ENCODE assay signal across 10 cellular contexts in genomic region chr11:117300301-117300700, GRCh38. TPM values are rescaled to one million over a fixed set of nuclear protein-coding genes. Genes with fewer than 3 reads are reported as not detected.
DNase-seq lines count a peak whose midpoint lies in the region; FAIRE-seq and TF ChIP-seq lines count a peak whose summit lies in the region.
"Had no signal": no experiment of that assay in that cellular context is flagged by ENCODE, and none has a peak within 500 bp of the region (broad histone marks: within the 10 kb centered on the region; RNA-seq: fewer than 3 reads in every experiment).

No MANE protein-coding gene starts in this region.

- peak overlapping the region in 1 of 2 donors; percentile 35 for H3K27ac ChIP-seq in coronary artery
- H3K27ac ChIP-seq in kidney (ENCODE audit: low read depth in 2 of 2, low read length in 2 of 2), result peak overlapping the region; percentile 41 to 51

- H3K4me2 ChIP-seq in skeletal muscle satellite cell (ENCODE audit: low read length), result peak overlapping the region; percentile 55

- H3K36me3 Mint-ChIP-seq in HFFc6 (ENCODE audit: low read depth), result peaks cover 4% of the 10 kb centered on the region; the same call in 1 of the 2 replicates
- H3K36me3 Mint-ChIP-seq in activated CD4-positive, alpha-beta memory T cell treated with anti-CD3 and anti-CD28 coated beads for 36 hours, result no peaks in the 10 kb centered on the region

- H3K27me3 ChIP-seq in skeletal muscle satellite cell (ENCODE audit: control insufficient read depth, insufficient read depth, low read length), result no peaks in the 10 kb centered on the region

- H3K4me3 ChIP-seq in coronary artery, result peak overlapping the region; percentile 63
- H3K4me3 ChIP-seq in kidney (ENCODE audit: low read length in 2 of 2), result peak overlapping the region in 1 of 2 donors; percentile 29
- H3K4me3 ChIP-seq in skeletal muscle satellite cell (ENCODE audit: low read length), result no peak overlapping the region

- peak; percentile 7 for DNase-seq in HFFc6
- DNase-seq in coronary artery (ENCODE audit: low spot score), result no peak
- DNase-seq in kidney, result peak; percentile 89
- DNase-seq in AML-193 (lab: John Stamatoyannopoulos, UW), result no peak
- no peak for DNase-seq in stimulated activated CD4-positive, alpha-beta T cell treated with anti-CD3 and anti-CD28 coated beads, Interleukin-4, amount 100 ng/mL, for 24 hours
- no peak for DNase-seq in activated CD4-positive, alpha-beta memory T cell treated with anti-CD3 and anti-CD28 coated beads for 36 hours
- DNase-seq in pons (ENCODE audit: low spot score), result no peak
- DNase-seq: activated CD8-positive, alpha-beta T cell treated with anti-CD3 and anti-CD28 coated beads, Interleukin-2, amount 10 ng/mL, durations not matched to agents 7 days and 5 days; GF-D8 had no signal

- H3K9me3 Mint-ChIP-seq in HFFc6, result no peaks in the 10 kb centered on the region
- H3K9me3 Mint-ChIP-seq in activated CD4-positive, alpha-beta memory T cell treated with anti-CD3 and anti-CD28 coated beads for 36 hours, result no peaks in the 10 kb centered on the region

- CTCF ChIA-PET in activated CD4-positive, alpha-beta memory T cell treated with anti-CD3 and anti-CD28 coated beads for 36 hours (lab: Charles Lee), result no interaction called here

- H3K4me1 Mint-ChIP-seq in HFFc6 (ENCODE audit: low read depth), result peaks cover 21% of the 10 kb centered on the region
- peaks cover 6% of the 10 kb centered on the region for H3K4me1 Mint-ChIP-seq in activated CD4-positive, alpha-beta memory T cell treated with anti-CD3 and anti-CD28 coated beads for 36 hours (ENCODE audit: low read depth)

- POLR2A ChIA-PET in activated CD4-positive, alpha-beta memory T cell treated with anti-CD3 and anti-CD28 coated beads for 36 hours (lab: Charles Lee), result interaction anchor here (0.6 kb wide), 1 partner anchor 17 kb away, joined by 3 read pairs; no protein-coding TSS in a partner anchor

- no peak for FAIRE-seq in kidney (lab: Jason Lieb, UNC)

- H3K9ac ChIP-seq in kidney (ENCODE audit: low read length in 2 of 2) (peak overlapping the region in 1 of 2 donors; percentile 65), skeletal muscle satellite cell (ENCODE audit: low read depth, low read length) (peak overlapping the region; percentile 20)

- H3K4me1 ChIP-seq in kidney (ENCODE audit: control insufficient read depth in 1 of 2, insufficient read depth in 1 of 2, low read depth in 1 of 2, low read length in 2 of 2) (peaks cover 12 to 19% of the 10 kb centered on the region in 2 donors), skeletal muscle satellite cell (ENCODE audit: control insufficient read depth, insufficient read depth, low read length) (peaks cover 13% of the 10 kb centered on the region)

- TF ChIP-seq CTCF in HFFc6 (IDR thresholded peaks at IDR 0.05), result no peak
- no peak for TF ChIP-seq CTCF in coronary artery (IDR thresholded peaks at IDR 0.05)
- no peak for TF ChIP-seq CTCF in kidney (IDR thresholded peaks at IDR 0.05; ENCODE audit: borderline replicate concordance, extremely low read depth, insufficient read depth)

- no peaks in the 10 kb centered on the region for H3K9me3 ChIP-seq in kidney (ENCODE audit: control insufficient read depth in 1 of 2, low read length in 2 of 2)
- H3K9me3 ChIP-seq in skeletal muscle satellite cell (replicated peaks; ENCODE audit: low read length), result no peaks in the 10 kb centered on the region

- no peak overlapping the region for H3K4me3 Mint-ChIP-seq in HFFc6
- no peak overlapping the region for H3K4me3 Mint-ChIP-seq in activated CD4-positive, alpha-beta memory T cell treated with anti-CD3 and anti-CD28 coated beads for 36 hours
- H3K4me3 Mint-ChIP-seq: activated CD8-positive, alpha-beta T cell treated with anti-CD3 and anti-CD28 coated beads, Interleukin-2, amount 10 ng/mL, durations not matched to agents 7 days and 5 days had no signal

- intact Hi-C loops in kidney (cut with DNase I), result no loop called here
- intact Hi-C loops in activated CD4-positive, alpha-beta memory T cell treated with anti-CD3 and anti-CD28 coated beads for 36 hours (cut with micrococcal nuclease), result no loop called here

- H3K36me3 ChIP-seq in kidney (ENCODE audit: control insufficient read depth in 1 of 2, insufficient read depth in 2 of 2, low read length in 2 of 2) (peaks cover 0 to 4% of the 10 kb centered on the region in 2 donors), skeletal muscle satellite cell (ENCODE audit: insufficient read depth, low read length) (peaks cover 9% of the 10 kb centered on the region)

- peak overlapping the region; percentile 49 for H3K27ac Mint-ChIP-seq in HFFc6
- no peak overlapping the region for H3K27ac Mint-ChIP-seq in activated CD4-positive, alpha-beta memory T cell treated with anti-CD3 and anti-CD28 coated beads for 36 hours
- H3K27ac Mint-ChIP-seq: activated CD8-positive, alpha-beta T cell treated with anti-CD3 and anti-CD28 coated beads, Interleukin-2, amount 10 ng/mL, durations not matched to agents 7 days and 5 days had no signal

- peaks cover under 1% of the 10 kb centered on the region for H3K27me3 Mint-ChIP-seq in HFFc6 (ENCODE audit: insufficient read depth)
- no peaks in the 10 kb centered on the region for H3K27me3 Mint-ChIP-seq in activated CD4-positive, alpha-beta memory T cell treated with anti-CD3 and anti-CD28 coated beads for 36 hours

RNA-seq across cellular contexts. Expression of gene BACE1-AS, which starts 9.2 kb away (rescaled TPM):
- total RNA-seq in HFFc6 (2021; fragmentation: NEBNext Ultra II Directional; extraction: Animal tissue kit (Norgen Biotek cat#: 25700)), result 1 to 10 TPM; 4.3 to 6.4 (median 5.7) TPM
- total RNA-seq in kidney, result 8.9 TPM
- polyA plus RNA-seq in kidney (ENCODE audit: insufficient read depth, low read depth, low replicate concordance), result 8.0 TPM
- 1.7 and 2.0 TPM in 2 replicates for total RNA-seq in skeletal muscle satellite cell (2012; rRNA removed)
- 1 to 10 TPM; 3.9 to 5.4 TPM for total RNA-seq in activated CD4-positive, alpha-beta memory T cell treated with anti-CD3 and anti-CD28 coated beads for 36 hours

RNA-seq across cellular contexts. Expression of gene BACE1, which starts 15.8 kb away (rescaled TPM):
- 10 to 100 TPM; 59.6 to 80.8 (median 70.7) TPM for total RNA-seq in HFFc6 (2021; fragmentation: NEBNext Ultra II Directional; extraction: Animal tissue kit (Norgen Biotek cat#: 25700))
- total RNA-seq in kidney, result 24.5 TPM
- 11.7 TPM for polyA plus RNA-seq in kidney (ENCODE audit: insufficient read depth, low read depth, low replicate concordance)
- 15.5 and 21.6 TPM in 2 replicates for total RNA-seq in skeletal muscle satellite cell (2012; rRNA removed)
- total RNA-seq in activated CD4-positive, alpha-beta memory T cell treated with anti-CD3 and anti-CD28 coated beads for 36 hours, result 1 to 10 TPM; 1.8 to 2.7 TPM

RNA-seq across cellular contexts. Expression of gene CEP164, which starts 27.4 kb away (rescaled TPM):
- 10 to 100 TPM; 29.0 to 35.6 (median 33.0) TPM for total RNA-seq in HFFc6 (2021; fragmentation: NEBNext Ultra II Directional; extraction: Animal tissue kit (Norgen Biotek cat#: 25700))
- 30.7 TPM for total RNA-seq in kidney
- polyA plus RNA-seq in kidney (ENCODE audit: insufficient read depth, low read depth, low replicate concordance), result 7.9 TPM
- 23.1 and 30.8 TPM in 2 replicates for total RNA-seq in skeletal muscle satellite cell (2012; rRNA removed)
- total RNA-seq in activated CD4-positive, alpha-beta memory T cell treated with anti-CD3 and anti-CD28 coated beads for 36 hours, result 10 to 100 TPM; 29.3 to 32.6 TPM

Comparison
In these comparisons a context has a peak if more than half of its experiments do, and no peak if none do; other contexts are left out.
1. DNase-seq: peak in HFFc6 (single experiment) and kidney (single experiment); none in coronary artery (single experiment), AML-193 (0 of 2), stimulated activated CD4-positive, alpha-beta T cell treated with anti-CD3 and anti-CD28 coated beads, Interleukin-4, amount 100 ng/mL, for 24 hours (single experiment), activated CD4-positive, alpha-beta memory T cell treated with anti-CD3 and anti-CD28 coated beads for 36 hours (single experiment) and pons (single experiment).